In genomic region chr2:160246356-160246755, GRCh38 we compare ENCODE assay signal across 2 cellular contexts.
TF ChIP-seq lines count a peak whose summit lies in the region.

No MANE protein-coding gene starts in this region.

TF ChIP-seq in A549, 52 proteins besides CTCF, POLR2A, EP300 and RAD21:
- no peak for TF ChIP-seq JUNB (IDR thresholded peaks at IDR 0.05)
- TF ChIP-seq NFE2L2 (conservative IDR thresholded peaks at IDR 0.05; ENCODE audit: low read length) = peak; percentile 72
- peak; percentile 73 for TF ChIP-seq MAFK (IDR thresholded peaks at IDR 0.05; ENCODE audit: partially characterized antibody)
- 0 out of 2 replicates have a peak, but pooled peaks have one; percentile 19 for TF ChIP-seq REST (IDR thresholded peaks at IDR 0.05)
- no peak for TF ChIP-seq CBX2 (IDR thresholded peaks at IDR 0.05; ENCODE audit: borderline replicate concordance, low read depth)
TF ChIP-seq in A549: peak in this region for 3.

TF ChIP-seq in H1, 55 proteins besides CTCF, POLR2A, EP300 and RAD21:
- no peak for TF ChIP-seq JUN (IDR thresholded peaks at IDR 0.05; ENCODE audit: low read depth, low read length)
- no peak for TF ChIP-seq KDM4A (IDR thresholded peaks at IDR 0.05; ENCODE audit: low read depth, low read length, severe bottlenecking)
- 0 out of 2 replicates have a peak, but pooled peaks have one; percentile 15 for TF ChIP-seq BACH1 (IDR thresholded peaks at IDR 0.05; ENCODE audit: low read length)
- TF ChIP-seq KDM1A (IDR thresholded peaks at IDR 0.05; ENCODE audit: borderline replicate concordance, low read length) = no peak
TF ChIP-seq in H1: peak in this region for 1.
